11 cellular contexts compared by ENCODE assay signal in the genomic region with DNA sequence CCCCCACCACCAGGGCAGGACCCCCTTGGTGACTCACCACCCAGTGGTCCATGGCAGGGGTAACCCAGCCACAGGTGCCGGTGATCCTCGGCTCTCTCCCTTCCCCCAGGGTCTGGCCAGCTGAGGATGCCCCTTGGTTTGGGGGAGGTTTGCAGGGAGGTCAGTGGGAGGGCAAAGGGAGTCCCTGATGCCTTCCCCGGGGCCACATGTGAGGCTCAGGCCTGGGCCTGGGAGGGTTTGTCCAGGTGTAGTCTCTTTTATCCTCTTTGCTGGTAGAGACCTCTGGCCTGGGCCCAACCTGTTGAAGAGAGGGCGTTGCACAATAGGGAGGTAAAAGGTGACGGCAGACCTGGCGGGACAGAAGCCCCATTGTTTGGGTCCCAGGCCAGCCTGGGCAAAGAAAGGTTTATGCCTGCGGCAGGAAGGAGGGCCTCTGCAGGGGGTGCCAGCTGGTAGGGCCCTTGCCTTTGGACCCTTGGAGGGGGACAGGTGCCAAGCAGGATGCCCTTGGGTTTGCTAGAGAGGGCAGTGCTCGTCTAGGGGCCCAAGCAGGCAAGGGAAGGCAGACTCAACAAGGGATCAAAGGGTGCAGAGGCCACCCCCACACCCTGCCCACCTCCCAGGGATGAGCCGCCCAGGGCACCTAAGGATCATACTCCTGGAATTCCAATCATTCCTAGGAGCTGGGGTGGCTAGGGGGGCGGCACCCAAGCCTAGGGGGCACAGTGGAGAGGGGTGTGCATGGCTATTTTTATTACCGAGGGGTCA. TPM values are rescaled to one million over a fixed set of nuclear protein-coding genes. Genes with fewer than 3 reads are reported as not detected.
DNase-seq lines count a peak whose midpoint lies in the region; ATAC-seq and TF ChIP-seq lines count a peak whose summit lies in the region.
"Had no signal": no experiment of that assay in that cellular context is flagged by ENCODE, and none has a peak within 500 bp of the region (broad histone marks: within the 10 kb centered on the region; RNA-seq: fewer than 3 reads in every experiment).

No MANE protein-coding gene starts in this region.

- ATAC-seq in gastroesophageal sphincter (no peak), GM18517 (IDR thresholded peaks at IDR 0.05; ENCODE audit: unreplicated experiment) (no peak), GM19023 (IDR thresholded peaks at IDR 0.05; ENCODE audit: unreplicated experiment) (no peak)

- H3K9me3 Mint-ChIP-seq in Calu3 (ENCODE audit: low read depth, unreplicated experiment), result no peaks in the 10 kb centered on the region
- H3K9me3 Mint-ChIP-seq: naive B cell had no signal

- H3K4me1 ChIP-seq in gastroesophageal sphincter, result peaks cover 0 to 71% (median 16%) of the 10 kb centered on the region in 3 donors
- peaks cover 19% of the 10 kb centered on the region for H3K4me1 ChIP-seq in rectal smooth muscle tissue (ENCODE audit: control insufficient read depth, insufficient read depth, low read length)

- H3K4me3 Mint-ChIP-seq in Calu3 (ENCODE audit: low read depth, unreplicated experiment), result no peak overlapping the region

- no peak overlapping the region for H3K27ac Mint-ChIP-seq in Calu3 (ENCODE audit: unreplicated experiment)

- intact Hi-C loops in Calu3 (cut with micrococcal nuclease; ENCODE audit: unreplicated experiment), result loop anchor here (10.0 kb wide), 1 partner anchor 359 kb away; a partner anchor contains a TSS

- DNase-seq in Calu3 (peak; percentile 96), NCI-H226 (peak; percentile 79), T-helper 1 cell (no peak)
- DNase-seq in activated naive CD4-positive, alpha-beta T cell treated with Interleukin-2 at 50 U/mL for 16 hours, result no peak
- DNase-seq: DMS79, naive B cell, SW 1271 had no signal

- no peaks in the 10 kb centered on the region for H3K27me3 Mint-ChIP-seq in Calu3 (ENCODE audit: unreplicated experiment)

- no TSS peak for BruUV-seq in Calu3 (replicated peaks; lab: Mats Ljungman, UMichigan)

- H3K9me3 ChIP-seq in gastroesophageal sphincter, result no peaks in the 10 kb centered on the region

- peak overlapping the region in 1 of 2 donors; percentile 71 for H3K4me3 ChIP-seq in gastroesophageal sphincter
- H3K4me3 ChIP-seq in rectal smooth muscle tissue (ENCODE audit: low read length), result peak overlapping the region; percentile 97

- peak overlapping the region; percentile 51 for H3K9ac ChIP-seq in rectal smooth muscle tissue (ENCODE audit: low read length)

- no peaks in the 10 kb centered on the region for H3K36me3 Mint-ChIP-seq in Calu3 (ENCODE audit: insufficient read depth, unreplicated experiment)
- H3K36me3 Mint-ChIP-seq: naive B cell had no signal

- no peak for TF ChIP-seq POLR2A in gastroesophageal sphincter (IDR thresholded peaks at IDR 0.05)

- no peaks in the 10 kb centered on the region for H3K27me3 ChIP-seq in gastroesophageal sphincter
- H3K27me3 ChIP-seq in rectal smooth muscle tissue (ENCODE audit: control insufficient read depth, insufficient read depth, low read length), result no peaks in the 10 kb centered on the region

- no peak for TF ChIP-seq CTCF in Calu3 (IDR thresholded peaks at IDR 0.05; ENCODE audit: unreplicated experiment)
- no peak for TF ChIP-seq CTCF in gastroesophageal sphincter (IDR thresholded peaks at IDR 0.05)

- H3K27ac ChIP-seq in gastroesophageal sphincter (peak overlapping the region; percentile 87 to 97 (median 93)), rectal smooth muscle tissue (ENCODE audit: low read depth, low read length) (peak overlapping the region; percentile 89)

- CTCF ChIA-PET in Calu3 (lab: Charles Lee), result interaction anchor here (1.3 kb wide), 1 partner anchor 16 kb away, joined by 5 read pairs; no protein-coding TSS in a partner anchor

- peaks cover 58% of the 10 kb centered on the region for H3K4me1 Mint-ChIP-seq in Calu3 (ENCODE audit: low read depth, unreplicated experiment)

- no CpG with 5 or more reads among the region's 11 CpGs for WGBS in gastroesophageal sphincter (ENCODE audit: low coverage in 1 of 2), 2 donors

- H3K36me3 ChIP-seq in gastroesophageal sphincter (no peaks in the 10 kb centered on the region), rectal smooth muscle tissue (ENCODE audit: control insufficient read depth, insufficient read depth, low read length) (no peaks in the 10 kb centered on the region)

- no peak for TF ChIP-seq EP300 in gastroesophageal sphincter (IDR thresholded peaks at IDR 0.05)

RNA-seq across cellular contexts. Expression of a gene that starts 0.8 kb away (rescaled TPM):
- total RNA-seq in Calu3 (2022), result 388 and 430 TPM in 2 replicates
- total RNA-seq in gastroesophageal sphincter, result 100 to 1,000 TPM; 152 to 368 (median 248) TPM

RNA-seq across cellular contexts. Expression of a gene that starts 41.9 kb away (rescaled TPM):
- total RNA-seq in Calu3 (2022) (not detected in 2 replicates), gastroesophageal sphincter (under 1 TPM in 3 of 4 donors, not detected in 1; 0.23 to 0.82 (median 0.67) TPM)

Comparison
In these comparisons a context has a peak if more than half of its experiments do, and no peak if none do; other contexts are left out.
1. DNase-seq: peak in Calu3 (single experiment) and NCI-H226 (single experiment); none in activated naive CD4-positive, alpha-beta T cell treated with Interleukin-2 at 50 U/mL for 16 hours (single experiment) and T-helper 1 cell (0 of 5).